13 cellular contexts compared by ENCODE assay signal in the genomic region with DNA sequence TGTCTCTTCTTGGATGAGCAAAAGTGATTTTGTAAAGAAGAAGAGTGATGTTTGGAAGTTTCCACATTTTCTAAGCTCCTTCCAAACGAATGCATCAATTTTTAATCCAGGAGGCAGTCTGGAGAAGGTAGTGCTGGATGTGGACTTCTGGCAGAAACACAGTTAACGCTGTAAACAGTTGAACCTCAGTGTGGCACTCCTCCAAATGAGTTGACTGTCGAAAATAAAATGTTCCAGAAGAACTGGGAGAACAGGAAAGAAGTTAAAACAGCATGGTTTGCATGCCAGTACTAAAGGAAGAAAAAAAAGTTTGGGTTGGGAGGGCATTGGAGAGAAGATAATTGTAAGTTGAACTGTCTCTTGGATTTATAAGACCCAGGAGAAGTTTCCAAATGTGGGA. TPM values are rescaled to one million over a fixed set of nuclear protein-coding genes. Genes with fewer than 3 reads are reported as not detected.
DNase-seq lines count a peak whose midpoint lies in the region; ATAC-seq and TF ChIP-seq lines count a peak whose summit lies in the region.
"Had no signal": no experiment of that assay in that cellular context is flagged by ENCODE, and none has a peak within 500 bp of the region (broad histone marks: within the 10 kb centered on the region; RNA-seq: fewer than 3 reads in every experiment).

No MANE protein-coding gene starts in this region.

- no peaks in the 10 kb centered on the region for H3K9me3 ChIP-seq in upper lobe of right lung

- peaks cover 95% of the 10 kb centered on the region for H3K4me1 Mint-ChIP-seq in brain
- H3K4me1 Mint-ChIP-seq in glutamatergic neuron (ENCODE audit: low read depth, unreplicated experiment) = peaks cover 71% of the 10 kb centered on the region

- H3K36me3 Mint-ChIP-seq in brain = peaks cover 78% of the 10 kb centered on the region
- H3K36me3 Mint-ChIP-seq in glutamatergic neuron (ENCODE audit: unreplicated experiment) = no peaks in the 10 kb centered on the region

- in situ Hi-C loops in ACHN (cut with HindIII; ENCODE audit: low pct_ligation_motif_present, low pct_unique_long_range_greater_than_20kb, low sequenced_read_pairs) = no loop called here

- peak overlapping the region in 3 of 5 experiments; percentile 26 to 86 (median 70) for H3K27ac Mint-ChIP-seq in brain
- no peak overlapping the region for H3K27ac Mint-ChIP-seq in glutamatergic neuron (ENCODE audit: unreplicated experiment)
- H3K27ac Mint-ChIP-seq: activated CD4-positive, alpha-beta T cell treated with anti-CD3 and anti-CD28 coated beads, Interleukin-2, amount 10 ng/mL, durations not matched to agents 7 days and 5 days had no signal

- H3K4me1 ChIP-seq in upper lobe of right lung = peaks cover 43% of the 10 kb centered on the region

- no peaks in the 10 kb centered on the region for H3K36me3 ChIP-seq in upper lobe of right lung

- H3K27me3 Mint-ChIP-seq in brain (no peaks in the 10 kb centered on the region), glutamatergic neuron (ENCODE audit: unreplicated experiment) (peaks cover 4% of the 10 kb centered on the region)

- H3K4me3 ChIP-seq in upper lobe of right lung = no peak overlapping the region
- H3K4me3 ChIP-seq: K562 had no signal

- peak overlapping the region in 4 of 5 experiments; percentile 5 to 97 (median 88) for H3K4me3 Mint-ChIP-seq in brain
- peak overlapping the region; percentile 59 for H3K4me3 Mint-ChIP-seq in glutamatergic neuron (ENCODE audit: unreplicated experiment)
- H3K4me3 Mint-ChIP-seq: activated CD4-positive, alpha-beta T cell treated with anti-CD3 and anti-CD28 coated beads, Interleukin-2, amount 10 ng/mL, durations not matched to agents 7 days and 5 days had no signal

- DNase-seq in glutamatergic neuron (no peak), omental fat pad (ENCODE audit: low spot score) (no peak), upper lobe of right lung (no peak), ACHN (no peak)
- no peak for DNase-seq in activated effector memory CD4-positive, alpha-beta T cell treated with Interleukin-2 at 50 U/mL for 16 hours
- DNase-seq: activated CD4-positive, alpha-beta T cell treated with anti-CD3 and anti-CD28 coated beads, Interleukin-2, amount 10 ng/mL, durations not matched to agents 7 days and 5 days; activated naive CD4-positive, alpha-beta T cell treated with anti-CD3 and anti-CD28 coated beads, Interleukin-2, amount 50 U/mL, for 16 hours; DMS153; effector CD4-positive, alpha-beta T cell had no signal

- peak overlapping the region; percentile 56 for H3K27ac ChIP-seq in upper lobe of right lung

- no peaks in the 10 kb centered on the region for H3K27me3 ChIP-seq in upper lobe of right lung

- ATAC-seq in omental fat pad (ENCODE audit: low FRiP score) (peak; percentile 8), upper lobe of right lung (peak; percentile 25), GM19395 (IDR thresholded peaks at IDR 0.05; ENCODE audit: unreplicated experiment) (no peak)
- ATAC-seq: K562, SK-N-SH treated with all-trans-retinoic acid at 6 μM for 48 hours had no signal

- intact Hi-C loops in upper lobe of right lung (cut with DNase I) = no loop called here

- H3K9me3 Mint-ChIP-seq in brain (peaks cover 0 to 25% (median 3%) of the 10 kb centered on the region in 5 experiments), glutamatergic neuron (ENCODE audit: unreplicated experiment) (peaks cover 11% of the 10 kb centered on the region)
- H3K9me3 Mint-ChIP-seq: activated CD4-positive, alpha-beta T cell treated with anti-CD3 and anti-CD28 coated beads, Interleukin-2, amount 10 ng/mL, durations not matched to agents 7 days and 5 days had no signal

- TF ChIP-seq CTCF in brain (conservative IDR thresholded peaks at IDR 0.05) = no peak
- no peak for TF ChIP-seq CTCF in glutamatergic neuron (IDR thresholded peaks at IDR 0.05; ENCODE audit: partially characterized antibody, unreplicated experiment)
- no peak for TF ChIP-seq CTCF in omental fat pad (IDR thresholded peaks at IDR 0.05)
- no peak for TF ChIP-seq CTCF in upper lobe of right lung (IDR thresholded peaks at IDR 0.05)

RNA-seq across cellular contexts. Expression of a gene that starts 6.5 kb away (rescaled TPM):
- polyA plus RNA-seq in brain (ENCODE audit: insufficient read depth, low read depth, low replicate concordance) = 5.3 TPM
- total RNA-seq in glutamatergic neuron (ENCODE audit: unreplicated experiment) (259 TPM), omental fat pad (10 to 100 TPM; 16.2 to 18.5 (median 16.7) TPM), upper lobe of right lung (25.4 TPM)
- polyA plus RNA-seq: K562 had no signal
